1 cellular context compared by ENCODE assay signal in the genomic region with DNA sequence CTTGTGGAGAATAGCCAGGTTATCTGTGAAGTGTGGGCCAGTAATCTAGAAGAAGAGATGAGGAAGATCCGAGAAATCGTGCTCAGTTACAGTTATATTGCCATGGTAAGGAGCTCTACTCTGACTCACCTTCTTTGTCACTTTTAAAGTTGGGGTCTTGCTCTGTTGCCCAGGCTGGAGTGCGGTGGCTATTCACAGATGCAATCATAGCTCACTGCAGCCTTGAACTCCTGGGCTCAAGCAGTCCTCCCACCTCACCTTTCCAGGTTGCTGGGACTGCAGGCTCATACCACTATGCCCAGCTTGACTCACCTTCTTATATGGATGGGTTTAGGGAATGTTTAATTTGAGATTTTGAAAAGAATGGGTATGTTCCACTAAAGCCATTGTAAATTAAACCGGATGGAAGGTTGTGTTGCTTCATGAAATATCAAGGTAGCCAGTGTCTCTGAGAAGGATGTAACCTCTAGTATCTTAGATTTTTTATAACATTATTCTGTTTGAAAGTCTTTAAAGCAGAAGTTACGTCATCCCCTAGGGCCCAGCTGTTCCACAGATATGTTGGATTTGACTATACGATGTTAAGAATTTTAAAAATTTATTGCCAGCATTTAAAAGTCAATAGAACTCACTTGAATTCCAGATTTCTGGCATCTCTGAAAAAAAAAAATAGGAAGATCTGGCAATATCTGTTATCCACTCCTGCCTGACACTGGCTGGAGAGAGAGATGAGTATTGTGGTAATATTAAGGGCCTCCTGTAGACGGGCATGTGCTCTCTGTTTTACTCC.
TF ChIP-seq lines count a peak whose summit lies in the region.

No MANE protein-coding gene starts in this region.

TF ChIP-seq in GM12878, 131 proteins besides CTCF, POLR2A, EP300 and RAD21:
- TF ChIP-seq KDM1A (IDR thresholded peaks at IDR 0.05; ENCODE audit: borderline replicate concordance) (no peak), NFYA (IDR thresholded peaks at IDR 0.05; ENCODE audit: borderline replicate concordance, low read depth, low read length) (no peak), SMAD1 (IDR thresholded peaks at IDR 0.05; ENCODE audit: low read depth, partially characterized antibody) (no peak), NR2C1 (IDR thresholded peaks at IDR 0.05) (no peak), BHLHE40 (IDR thresholded peaks at IDR 0.05; ENCODE audit: borderline replicate concordance in 1 of 2, low read depth in 2 of 2, low read length in 1 of 2) (no peak), EGR1 (IDR thresholded peaks at IDR 0.05; ENCODE audit: borderline replicate concordance in 1 of 2, low read depth in 2 of 2, low read length in 2 of 2) (no peak), HDAC6 (IDR thresholded peaks at IDR 0.05; ENCODE audit: unreplicated experiment) (no peak), NR2C2 (IDR thresholded peaks at IDR 0.05; ENCODE audit: borderline replicate concordance, control insufficient read depth, insufficient read length, low read depth) (no peak), ZZZ3 (IDR thresholded peaks at IDR 0.05; ENCODE audit: control insufficient read depth, insufficient read length, low read depth) (no peak), STAT1 (conservative IDR thresholded peaks at IDR 0.05) (no peak), MXI1 (IDR thresholded peaks at IDR 0.05; ENCODE audit: low read depth, low read length) (no peak), ESRRA (IDR thresholded peaks at IDR 0.05; ENCODE audit: low read length) (no peak), SMARCA5 (IDR thresholded peaks at IDR 0.05) (no peak), MTA3 (IDR thresholded peaks at IDR 0.05; ENCODE audit: borderline replicate concordance, low read length) (no peak), KAT2A (conservative IDR thresholded peaks at IDR 0.05; ENCODE audit: control insufficient read depth, low read depth, low read length) (no peak), MYC (IDR thresholded peaks at IDR 0.05; ENCODE audit: insufficient read depth, insufficient read length, insufficient replicate concordance, low read length, severe bottlenecking) (no peak)
- TF ChIP-seq, protein P1, sequence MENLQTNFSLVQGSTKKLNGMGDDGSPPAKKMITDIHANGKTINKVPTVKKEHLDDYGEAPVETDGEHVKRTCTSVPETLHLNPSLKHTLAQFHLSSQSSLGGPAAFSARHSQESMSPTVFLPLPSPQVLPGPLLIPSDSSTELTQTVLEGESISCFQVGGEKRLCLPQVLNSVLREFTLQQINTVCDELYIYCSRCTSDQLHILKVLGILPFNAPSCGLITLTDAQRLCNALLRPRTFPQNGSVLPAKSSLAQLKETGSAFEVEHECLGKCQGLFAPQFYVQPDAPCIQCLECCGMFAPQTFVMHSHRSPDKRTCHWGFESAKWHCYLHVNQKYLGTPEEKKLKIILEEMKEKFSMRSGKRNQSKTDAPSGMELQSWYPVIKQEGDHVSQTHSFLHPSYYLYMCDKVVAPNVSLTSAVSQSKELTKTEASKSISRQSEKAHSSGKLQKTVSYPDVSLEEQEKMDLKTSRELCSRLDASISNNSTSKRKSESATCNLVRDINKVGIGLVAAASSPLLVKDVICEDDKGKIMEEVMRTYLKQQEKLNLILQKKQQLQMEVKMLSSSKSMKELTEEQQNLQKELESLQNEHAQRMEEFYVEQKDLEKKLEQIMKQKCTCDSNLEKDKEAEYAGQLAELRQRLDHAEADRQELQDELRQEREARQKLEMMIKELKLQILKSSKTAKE (IDR thresholded peaks at IDR 0.05; ENCODE audit: low read depth, poor library complexity, severe bottlenecking), result no peak
- TF ChIP-seq, protein P2, sequence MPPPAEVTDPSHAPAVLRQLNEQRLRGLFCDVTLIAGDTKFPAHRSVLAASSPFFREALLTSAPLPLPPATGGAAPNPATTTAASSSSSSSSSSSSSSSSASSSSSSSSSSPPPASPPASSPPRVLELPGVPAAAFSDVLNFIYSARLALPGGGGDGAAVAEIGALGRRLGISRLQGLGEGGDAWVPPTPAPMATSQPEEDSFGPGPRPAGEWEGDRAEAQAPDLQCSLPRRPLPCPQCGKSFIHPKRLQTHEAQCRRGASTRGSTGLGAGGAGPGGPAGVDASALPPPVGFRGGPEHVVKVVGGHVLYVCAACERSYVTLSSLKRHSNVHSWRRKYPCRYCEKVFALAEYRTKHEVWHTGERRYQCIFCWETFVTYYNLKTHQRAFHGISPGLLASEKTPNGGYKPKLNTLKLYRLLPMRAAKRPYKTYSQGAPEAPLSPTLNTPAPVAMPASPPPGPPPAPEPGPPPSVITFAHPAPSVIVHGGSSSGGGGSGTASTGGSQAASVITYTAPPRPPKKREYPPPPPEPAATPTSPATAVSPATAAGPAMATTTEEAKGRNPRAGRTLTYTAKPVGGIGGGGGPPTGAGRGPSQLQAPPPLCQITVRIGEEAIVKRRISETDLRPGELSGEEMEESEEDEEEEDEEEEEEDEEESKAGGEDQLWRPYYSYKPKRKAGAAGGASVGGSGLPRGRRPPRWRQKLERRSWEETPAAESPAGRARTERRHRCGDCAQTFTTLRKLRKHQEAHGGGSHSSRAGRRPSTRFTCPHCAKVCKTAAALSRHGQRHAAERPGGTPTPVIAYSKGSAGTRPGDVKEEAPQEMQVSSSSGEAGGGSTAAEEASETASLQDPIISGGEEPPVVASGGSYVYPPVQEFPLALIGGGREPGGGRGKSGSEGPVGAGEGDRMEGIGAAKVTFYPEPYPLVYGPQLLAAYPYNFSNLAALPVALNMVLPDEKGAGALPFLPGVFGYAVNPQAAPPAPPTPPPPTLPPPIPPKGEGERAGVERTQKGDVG (CRISPR knock-in tag; IDR thresholded peaks at IDR 0.05), result no peak
- TF ChIP-seq, protein P3, sequence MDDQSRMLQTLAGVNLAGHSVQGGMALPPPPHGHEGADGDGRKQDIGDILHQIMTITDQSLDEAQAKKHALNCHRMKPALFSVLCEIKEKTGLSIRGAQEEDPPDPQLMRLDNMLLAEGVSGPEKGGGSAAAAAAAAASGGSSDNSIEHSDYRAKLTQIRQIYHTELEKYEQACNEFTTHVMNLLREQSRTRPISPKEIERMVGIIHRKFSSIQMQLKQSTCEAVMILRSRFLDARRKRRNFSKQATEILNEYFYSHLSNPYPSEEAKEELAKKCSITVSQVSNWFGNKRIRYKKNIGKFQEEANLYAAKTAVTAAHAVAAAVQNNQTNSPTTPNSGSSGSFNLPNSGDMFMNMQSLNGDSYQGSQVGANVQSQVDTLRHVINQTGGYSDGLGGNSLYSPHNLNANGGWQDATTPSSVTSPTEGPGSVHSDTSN (IDR thresholded peaks at IDR 0.05; ENCODE audit: insufficient replicate concordance, low read depth, low read length), result no peak
- TF ChIP-seq, protein P4, sequence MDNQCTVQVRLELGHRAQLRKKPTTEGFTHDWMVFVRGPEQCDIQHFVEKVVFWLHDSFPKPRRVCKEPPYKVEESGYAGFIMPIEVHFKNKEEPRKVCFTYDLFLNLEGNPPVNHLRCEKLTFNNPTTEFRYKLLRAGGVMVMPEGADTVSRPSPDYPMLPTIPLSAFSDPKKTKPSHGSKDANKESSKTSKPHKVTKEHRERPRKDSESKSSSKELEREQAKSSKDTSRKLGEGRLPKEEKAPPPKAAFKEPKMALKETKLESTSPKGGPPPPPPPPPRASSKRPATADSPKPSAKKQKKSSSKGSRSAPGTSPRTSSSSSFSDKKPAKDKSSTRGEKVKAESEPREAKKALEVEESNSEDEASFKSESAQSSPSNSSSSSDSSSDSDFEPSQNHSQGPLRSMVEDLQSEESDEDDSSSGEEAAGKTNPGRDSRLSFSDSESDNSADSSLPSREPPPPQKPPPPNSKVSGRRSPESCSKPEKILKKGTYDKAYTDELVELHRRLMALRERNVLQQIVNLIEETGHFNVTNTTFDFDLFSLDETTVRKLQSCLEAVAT (IDR thresholded peaks at IDR 0.05), result no peak
TF ChIP-seq in GM12878: peak in this region for 0.
